In genomic region chr22:42229455-42230149, GRCh38 we compare ENCODE assay signal across 17 cellular contexts. TPM values are rescaled to one million over a fixed set of nuclear protein-coding genes. Genes with fewer than 3 reads are reported as not detected.
A peak's percentile ranks its signal among the peaks of the same experiment; 100 is the strongest.
DNase-seq lines count a peak whose midpoint lies in the region; ATAC-seq, FAIRE-seq and TF ChIP-seq lines count a peak whose summit lies in the region.
"Had no signal": no experiment of that assay in that cellular context is flagged by ENCODE, and none has a peak within 500 bp of the region (broad histone marks: within the 10 kb centered on the region; RNA-seq: fewer than 3 reads in every experiment).

No MANE protein-coding gene starts in this region.

- H3K27ac Mint-ChIP-seq in MCF 10A (ENCODE audit: low read depth, unreplicated experiment) = no peak overlapping the region
- H3K27ac Mint-ChIP-seq: neural progenitor cell had no signal

- no peak overlapping the region for H3K27ac ChIP-seq in breast epithelium
- H3K27ac ChIP-seq in body of pancreas = peak overlapping the region in 1 of 4 donors; percentile 23
- H3K27ac ChIP-seq in prostate gland = no peak overlapping the region
- H3K27ac ChIP-seq: neural progenitor cell, suprapubic skin, VCaP had no signal

- peaks cover 32% of the 10 kb centered on the region for H3K4me1 Mint-ChIP-seq in MCF 10A (ENCODE audit: insufficient read depth, unreplicated experiment)

- H3K36me3 ChIP-seq in breast epithelium = no peaks in the 10 kb centered on the region
- no peaks in the 10 kb centered on the region for H3K36me3 ChIP-seq in body of pancreas (replicated peaks in 1 of 2; ENCODE audit: insufficient read depth in 1 of 2, low read depth in 2 of 2)
- no peaks in the 10 kb centered on the region for H3K36me3 ChIP-seq in prostate gland
- H3K36me3 ChIP-seq: neural progenitor cell, suprapubic skin had no signal

- no peak overlapping the region for H3K4me3 Mint-ChIP-seq in MCF 10A (ENCODE audit: unreplicated experiment)
- H3K4me3 Mint-ChIP-seq: activated naive CD8-positive, alpha-beta T cell; neural progenitor cell had no signal

- H3K27me3 ChIP-seq in breast epithelium (no peaks in the 10 kb centered on the region), body of pancreas (no peaks in the 10 kb centered on the region), prostate gland (replicated peaks; ENCODE audit: insufficient read depth) (no peaks in the 10 kb centered on the region)
- H3K27me3 ChIP-seq: dorsolateral prefrontal cortex, neural progenitor cell, suprapubic skin had no signal

- 24 to 46% methylated on average over 6 of the region's 6 CpGs for WGBS in body of pancreas, 2 donors
- WGBS in prostate gland = 51% methylated on average over 6 of the region's 6 CpGs

- peak; percentile 25 for DNase-seq in MCF 10A (ENCODE audit: unreplicated experiment)
- no peak for DNase-seq in breast epithelium (ENCODE audit: low spot score in 2 of 2)
- peak; percentile 40 to 56 (median 44) for DNase-seq in body of pancreas
- peak; percentile 60 for DNase-seq in iris pigment epithelial cell (ENCODE audit: low read depth)
- DNase-seq in urothelium cell line (ENCODE audit: low spot score) = no peak
- no peak for DNase-seq in prostate gland (ENCODE audit: low spot score)
- DNase-seq in NCI-H2107 treated with DMSO at 0.1 percent for 48 hours (lab: John Stamatoyannopoulos, UW; ENCODE audit: unreplicated experiment) = no peak
- DNase-seq in GM13976 (ENCODE audit: low spot score) = no peak
- DNase-seq: dorsolateral prefrontal cortex; MV-4-11; SK-N-SH; stimulated activated CD4-positive, alpha-beta T cell treated with anti-CD3 and anti-CD28 coated beads, Interleukin-12 subunit alpha, Interleukin-12 subunit beta, amount 100 ng/mL, for 4 hours had no signal

- H3K9me3 ChIP-seq in breast epithelium (no peaks in the 10 kb centered on the region), body of pancreas (no peaks in the 10 kb centered on the region), prostate gland (no peaks in the 10 kb centered on the region)
- H3K9me3 ChIP-seq: SK-N-SH, suprapubic skin had no signal

- peak; percentile 27 for FAIRE-seq in urothelium cell line (lab: Jason Lieb, UNC)
- FAIRE-seq: D721Med had no signal

- H3K4me1 ChIP-seq in breast epithelium (peaks cover 0 to 7% of the 10 kb centered on the region in 2 donors), body of pancreas (peaks cover 28% of the 10 kb centered on the region), prostate gland (replicated peaks) (no peaks in the 10 kb centered on the region)

- TF ChIP-seq CTCF in MCF 10A (IDR thresholded peaks at IDR 0.05; ENCODE audit: unreplicated experiment) (no peak), breast epithelium (IDR thresholded peaks at IDR 0.05) (no peak), body of pancreas (IDR thresholded peaks at IDR 0.05) (no peak), prostate gland (IDR thresholded peaks at IDR 0.05) (no peak), GM13976 (IDR thresholded peaks at IDR 0.05; ENCODE audit: borderline replicate concordance, control extremely low read depth, extremely low read depth, insufficient read depth, missing control alignments) (no peak)

- H3K36me3 Mint-ChIP-seq in MCF 10A (ENCODE audit: insufficient read depth, unreplicated experiment) = no peaks in the 10 kb centered on the region

- peak; percentile 82 for ATAC-seq in body of pancreas

- no peaks in the 10 kb centered on the region for H3K27me3 Mint-ChIP-seq in MCF 10A (ENCODE audit: insufficient read depth, unreplicated experiment)
- H3K27me3 Mint-ChIP-seq: activated naive CD8-positive, alpha-beta T cell had no signal

- POLR2A ChIA-PET in MCF 10A (lab: Yijun Ruan, JAX) = interaction anchor here (0.6 to 1.1 kb wide), 2 partner anchors 9 to 42 kb away, joined by 3 to 4 read pairs; no protein-coding TSS in a partner anchor

- no TSS peak for BruUV-seq in MCF 10A (replicated peaks; lab: Mats Ljungman, UMichigan)

- H3K9me3 Mint-ChIP-seq in MCF 10A (ENCODE audit: unreplicated experiment) = no peaks in the 10 kb centered on the region
- H3K9me3 Mint-ChIP-seq: neural progenitor cell had no signal

- TF ChIP-seq POLR2A in breast epithelium (IDR thresholded peaks at IDR 0.05) (no peak), body of pancreas (IDR thresholded peaks at IDR 0.05) (no peak), prostate gland (IDR thresholded peaks at IDR 0.05) (no peak)

- intact Hi-C loops in MCF 10A (cut with micrococcal nuclease) (no loop called here), breast epithelium (cut with DNase I; ENCODE audit: low total_unique reads) (loop anchor here (10.0 kb wide), 1 partner anchor 375 kb away; no protein-coding TSS in a partner anchor), body of pancreas (cut with DNase I) (no loop called here), prostate gland (cut with DNase I) (no loop called here)

- CTCF ChIA-PET in MCF 10A (lab: Yijun Ruan, JAX) = interaction anchor here (1.5 kb wide), 1 partner anchor 10 kb away, joined by 5 read pairs; no protein-coding TSS in a partner anchor

- in situ Hi-C loops in GM13976 (cut with MboI; ENCODE audit: low sequenced_read_pairs, unreplicated experiment) = no loop called here

- H3K4me3 ChIP-seq in breast epithelium (no peak overlapping the region), body of pancreas (no peak overlapping the region), prostate gland (no peak overlapping the region)
- H3K4me3 ChIP-seq: dorsolateral prefrontal cortex, neural progenitor cell, suprapubic skin had no signal

RNA-seq across cellular contexts. Expression of gene TCF20, which starts 40.9 kb away (rescaled TPM):
- total RNA-seq in MCF 10A (2022) = 44.7 and 56.4 TPM in 2 replicates
- 10 to 100 TPM; 24.2 to 43.3 (median 36.1) TPM for total RNA-seq in breast epithelium
- total RNA-seq in body of pancreas = 10 to 100 TPM; 17.8 to 19.7 TPM
- total RNA-seq in prostate gland = 10 to 100 TPM; 43.9 to 47.3 TPM

Comparison
In these comparisons a context has a peak if more than half of its experiments do, and no peak if none do; other contexts are left out.
1. DNase-seq: peak in MCF 10A (single experiment), body of pancreas (4 of 4) and iris pigment epithelial cell (single experiment); none in breast epithelium (0 of 2), urothelium cell line (single experiment), prostate gland (single experiment), NCI-H2107 treated with DMSO at 0.1 percent for 48 hours (single experiment) and GM13976 (single experiment).